16 cellular contexts compared by ENCODE assay signal in the genomic region with DNA sequence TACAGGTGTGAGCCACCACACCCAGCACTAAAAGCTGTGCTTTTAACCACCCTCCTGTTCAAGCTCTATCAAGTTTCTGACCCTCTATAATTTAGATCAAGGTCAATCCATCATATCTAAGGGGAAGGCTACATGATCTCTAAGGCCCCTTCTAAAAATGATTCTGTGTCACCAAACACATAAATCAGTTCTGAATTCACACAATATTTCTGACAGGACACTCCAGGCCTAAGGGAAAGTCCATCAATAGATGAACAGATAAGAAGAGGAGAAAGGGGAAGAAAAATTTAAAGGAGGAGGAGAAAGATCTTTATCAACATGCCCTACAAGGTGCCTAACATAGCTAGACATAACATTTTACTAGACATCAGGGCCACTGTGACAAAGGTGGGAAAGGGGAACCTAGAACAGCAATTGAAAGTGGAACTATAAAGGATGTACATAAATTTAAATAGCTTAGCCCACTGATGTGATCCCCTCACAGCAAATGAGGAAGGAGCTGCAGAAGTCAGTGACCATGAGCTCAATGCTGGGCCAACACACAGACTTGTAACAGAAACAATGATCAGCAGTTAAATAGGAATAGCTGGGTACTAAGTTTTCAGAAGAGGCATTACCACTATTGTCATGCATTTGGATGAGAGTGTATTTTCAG. TPM values are rescaled to one million over a fixed set of nuclear protein-coding genes. Genes with fewer than 3 reads are reported as not detected.
DNase-seq lines count a peak whose midpoint lies in the region; ATAC-seq and TF ChIP-seq lines count a peak whose summit lies in the region.
"Had no signal": no experiment of that assay in that cellular context is flagged by ENCODE, and none has a peak within 500 bp of the region (broad histone marks: within the 10 kb centered on the region; RNA-seq: fewer than 3 reads in every experiment).

No MANE protein-coding gene starts in this region.

- H3K4me2 ChIP-seq in neural progenitor cell = no peak overlapping the region

- H3K27me3 Mint-ChIP-seq in IgD-negative memory B cell = no peaks in the 10 kb centered on the region
- H3K27me3 Mint-ChIP-seq in endothelial cell (ENCODE audit: unreplicated experiment) = peaks cover 4% of the 10 kb centered on the region
- H3K27me3 Mint-ChIP-seq in neural progenitor cell (ENCODE audit: insufficient read depth, low read depth) = no peaks in the 10 kb centered on the region
- H3K27me3 Mint-ChIP-seq: activated CD4-positive, alpha-beta T cell treated with anti-CD3 and anti-CD28 coated beads for 36 hours; activated naive CD8-positive, alpha-beta T cell; CD4-positive, alpha-beta memory T cell; effector memory CD8-positive, alpha-beta T cell had no signal

- H3K9me3 ChIP-seq in neural progenitor cell (ENCODE audit: low read depth) (no peaks in the 10 kb centered on the region), aorta (ENCODE audit: control insufficient read depth, low read length) (no peaks in the 10 kb centered on the region)

- H3K9me3 Mint-ChIP-seq in IgD-negative memory B cell (peaks cover 0 to 8% (median 0%) of the 10 kb centered on the region in 3 donors), endothelial cell (ENCODE audit: unreplicated experiment) (no peaks in the 10 kb centered on the region), neural progenitor cell (no peaks in the 10 kb centered on the region)
- H3K9me3 Mint-ChIP-seq: effector memory CD8-positive, alpha-beta T cell; nephron had no signal

- H3K27me3 ChIP-seq in neural progenitor cell = no peaks in the 10 kb centered on the region
- H3K27me3 ChIP-seq in aorta (ENCODE audit: control insufficient read depth in 1 of 2, insufficient read depth in 2 of 2, low read length in 1 of 2) = no peaks in the 10 kb centered on the region

- intact Hi-C loops in aorta (cut with DNase I) = loop anchor here in 1 of 2 donors (5.0 kb wide), 1 partner anchor 357 kb away; no protein-coding TSS in a partner anchor

- H3K9ac ChIP-seq in neural progenitor cell = no peak overlapping the region

- H3K4me1 Mint-ChIP-seq in IgD-negative memory B cell (peaks cover 21 to 35% (median 32%) of the 10 kb centered on the region in 3 donors), endothelial cell (ENCODE audit: unreplicated experiment) (peaks cover 42% of the 10 kb centered on the region), neural progenitor cell (peaks cover 18% of the 10 kb centered on the region)

- ATAC-seq in GM21529 (IDR thresholded peaks at IDR 0.05; ENCODE audit: unreplicated experiment) (peak; percentile 15), aorta (ENCODE audit: low FRiP score) (no peak)
- ATAC-seq: activated CD4-positive, alpha-beta T cell treated with anti-CD3 and anti-CD28 coated beads for 36 hours; effector memory CD8-positive, alpha-beta T cell; Right ventricle myocardium inferior had no signal

- H3K4me3 ChIP-seq in neural progenitor cell (no peak overlapping the region), aorta (ENCODE audit: low read length in 2 of 2) (no peak overlapping the region)

- H2AFZ ChIP-seq in neural progenitor cell (replicated peaks) = no peak overlapping the region

- H3K36me3 Mint-ChIP-seq in IgD-negative memory B cell (no peaks in the 10 kb centered on the region), endothelial cell (ENCODE audit: low read depth, unreplicated experiment) (peaks cover 3% of the 10 kb centered on the region), neural progenitor cell (no peaks in the 10 kb centered on the region)

- TF ChIP-seq CTCF in GM13977 (IDR thresholded peaks at IDR 0.05; ENCODE audit: extremely low read depth, insufficient read depth, missing control alignments) (no peak), endothelial cell (IDR thresholded peaks at IDR 0.05; ENCODE audit: unreplicated experiment) (no peak), neural progenitor cell (IDR thresholded peaks at IDR 0.05) (no peak)

- H3K27ac Mint-ChIP-seq in IgD-negative memory B cell (peak overlapping the region; percentile 81 to 96 (median 96)), endothelial cell (ENCODE audit: unreplicated experiment) (no peak overlapping the region), neural progenitor cell (no peak overlapping the region)
- H3K27ac Mint-ChIP-seq: activated CD4-positive, alpha-beta T cell treated with anti-CD3 and anti-CD28 coated beads for 36 hours; activated naive CD8-positive, alpha-beta T cell; nephron had no signal

- H3K27ac ChIP-seq in neural progenitor cell (no peak overlapping the region), aorta (ENCODE audit: low read depth in 1 of 2, low read length in 2 of 2) (no peak overlapping the region)

- H4K20me1 ChIP-seq in neural progenitor cell (ENCODE audit: low read depth) = no peaks in the 10 kb centered on the region

- peak; percentile 38 for DNase-seq in GM13977 (ENCODE audit: low spot score)
- DNase-seq in endothelial cell (ENCODE audit: low spot score) = no peak
- no peak for DNase-seq in cerebellum (ENCODE audit: low spot score)
- no peak for DNase-seq in midbrain (lab: John Stamatoyannopoulos, UW)
- DNase-seq in neural progenitor cell (ENCODE audit: low spot score) = no peak
- no peak for DNase-seq in aorta
- DNase-seq: activated CD4-positive, alpha-beta T cell treated with anti-CD3 and anti-CD28 coated beads for 36 hours; CD4-positive, alpha-beta memory T cell; effector memory CD8-positive, alpha-beta T cell; NCI-H1694; stimulated activated CD4-positive, alpha-beta T cell treated with anti-CD3 and anti-CD28 coated beads, Interleukin-1b, Interleukin-23, amount 100 ng/mL, for 48 hours had no signal

- peaks cover 11% of the 10 kb centered on the region for H3K4me1 ChIP-seq in neural progenitor cell
- H3K4me1 ChIP-seq in aorta (ENCODE audit: control insufficient read depth in 1 of 2, insufficient read depth in 2 of 2, low read length in 2 of 2) = no peaks in the 10 kb centered on the region

- peaks cover 25% of the 10 kb centered on the region for H3K79me2 ChIP-seq in neural progenitor cell (ENCODE audit: low read depth)

- in situ Hi-C loops in GM13977 (cut with MboI; ENCODE audit: low pct_unique_long_range_greater_than_20kb, low sequenced_read_pairs, unreplicated experiment) = no loop called here

- H3F3A ChIP-seq in neural progenitor cell (ENCODE audit: low read depth) = peaks cover 2% of the 10 kb centered on the region

- peak overlapping the region in 3 of 4 donors; percentile 14 to 81 (median 66) for H3K4me3 Mint-ChIP-seq in IgD-negative memory B cell
- peak overlapping the region; percentile 43 for H3K4me3 Mint-ChIP-seq in endothelial cell (ENCODE audit: unreplicated experiment)
- no peak overlapping the region for H3K4me3 Mint-ChIP-seq in neural progenitor cell
- H3K4me3 Mint-ChIP-seq: activated CD4-positive, alpha-beta T cell treated with anti-CD3 and anti-CD28 coated beads for 36 hours; activated naive CD8-positive, alpha-beta T cell; effector memory CD8-positive, alpha-beta T cell; nephron had no signal

- H3K36me3 ChIP-seq in neural progenitor cell (no peaks in the 10 kb centered on the region), aorta (ENCODE audit: control insufficient read depth in 1 of 2, insufficient read depth in 2 of 2, low read length in 1 of 2) (no peaks in the 10 kb centered on the region)

RNA-seq across cellular contexts. Expression of gene PRCP, which starts 4.7 kb away (rescaled TPM):
- 48.8 TPM for polyA plus RNA-seq in IgD-negative memory B cell
- total RNA-seq in endothelial cell (ENCODE audit: unreplicated experiment) = 445 TPM
- 40.0 TPM for total RNA-seq in cerebellum
- 35.2 and 67.4 TPM in 2 replicates for total RNA-seq in neural progenitor cell (ENCODE audit: low replicate concordance)
- 100 to 1,000 TPM in 1 of 2 donors, 10 to 100 TPM in 1; 93.7 to 183 TPM for total RNA-seq in aorta
- polyA plus RNA-seq in aorta = 10 to 100 TPM; 26.2 to 38.9 TPM

RNA-seq across cellular contexts. Expression of gene DDIAS, which starts 6.0 kb away (rescaled TPM):
- 1.7 TPM for polyA plus RNA-seq in IgD-negative memory B cell
- 11.2 TPM for total RNA-seq in endothelial cell (ENCODE audit: unreplicated experiment)
- 4.1 TPM for total RNA-seq in cerebellum
- total RNA-seq in neural progenitor cell (ENCODE audit: low replicate concordance) = 19.9 and 47.7 TPM in 2 replicates
- total RNA-seq in aorta = 1 to 10 TPM in 1 of 2 donors, under 1 TPM in 1; 0.49 to 3.1 TPM
- polyA plus RNA-seq in aorta = 1 to 10 TPM in 1 of 2 donors, under 1 TPM in 1; 0.18 to 4.1 TPM

Comparison
In these comparisons a context has a peak if more than half of its experiments do, and no peak if none do; other contexts are left out.
1. H3K27ac Mint-ChIP-seq: peak in IgD-negative memory B cell (3 of 3); none in endothelial cell (single experiment) and neural progenitor cell (single experiment).